In the genomic region with DNA sequence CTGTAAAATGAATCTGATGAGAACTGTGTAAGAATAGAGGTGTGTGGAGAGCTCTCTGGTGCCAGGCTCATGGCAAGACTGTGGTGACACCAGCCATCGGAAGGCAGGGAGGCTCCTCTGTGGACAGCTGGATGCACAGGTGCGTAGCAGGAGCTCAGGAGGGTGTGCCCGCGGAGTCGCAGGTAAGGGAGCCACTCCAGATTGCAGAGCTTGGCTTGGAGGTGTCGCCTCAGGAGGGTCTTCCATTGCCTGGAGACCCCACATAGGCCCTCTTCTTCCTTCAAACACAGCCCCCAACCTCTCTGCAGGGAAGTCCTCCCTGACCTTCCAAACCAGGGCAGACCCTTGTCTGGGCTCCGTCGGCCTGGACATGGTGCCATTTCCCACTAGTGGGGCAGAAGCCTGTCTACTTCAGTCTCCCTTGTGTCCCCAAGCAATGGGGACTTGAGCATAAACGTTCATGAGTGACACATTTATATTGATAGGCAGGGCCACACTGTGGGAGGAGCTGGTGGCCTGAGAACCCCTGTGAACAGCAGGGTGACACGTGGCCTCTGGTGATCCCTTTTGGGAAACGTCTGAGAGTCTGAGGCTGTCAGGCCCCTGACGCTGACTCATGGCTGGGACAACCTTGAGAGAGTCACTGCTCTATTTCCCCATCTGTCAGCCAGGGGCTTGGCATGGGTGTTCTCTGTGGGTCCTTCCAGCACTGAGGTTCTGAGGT, we compare ENCODE assay signal across 12 cellular contexts. TPM values are rescaled to one million over a fixed set of nuclear protein-coding genes. Genes with fewer than 3 reads are reported as not detected.
DNase-seq lines count a peak whose midpoint lies in the region; ATAC-seq, FAIRE-seq and TF ChIP-seq lines count a peak whose summit lies in the region.
"Had no signal": no experiment of that assay in that cellular context is flagged by ENCODE, and none has a peak within 500 bp of the region (broad histone marks: within the 10 kb centered on the region; RNA-seq: fewer than 3 reads in every experiment).

No MANE protein-coding gene starts in this region.

- WGBS in spleen, 5 donors = 58 to 85% (median 65%) methylated on average over 9 to 12 of the region's 12 CpGs

- H3K9me3 Mint-ChIP-seq in HFFc6 = peaks cover 5% of the 10 kb centered on the region; the same call in 1 of the 2 replicates
- H3K9me3 Mint-ChIP-seq in activated T-helper 1 cell treated with anti-CD3 and anti-CD28 coated beads, Interleukin-12 subunit alpha, Interleukin-12 subunit beta, Interleukin-2, Interleukin-4 antibody, amounts not matched to agents 30 ng/mL and 10 ng/mL and 1 ng/mL, durations not matched to agents 14 hours and 24 hours and 36 hours = peaks cover 12% of the 10 kb centered on the region

- intact Hi-C loops in activated T-helper 1 cell treated with anti-CD3 and anti-CD28 coated beads, Interleukin-12 subunit alpha, Interleukin-12 subunit beta, Interleukin-2, Interleukin-4 antibody, amounts not matched to agents 30 ng/mL and 10 ng/mL and 1 ng/mL, durations not matched to agents 14 hours and 24 hours and 36 hours (cut with micrococcal nuclease) = no loop called here
- intact Hi-C loops in spleen (cut with DNase I; ENCODE audit: low total_unique reads) = no loop called here

- H3K36me3 ChIP-seq in spleen = no peaks in the 10 kb centered on the region
- H3K36me3 ChIP-seq: tibial artery had no signal

- H3K4me3 Mint-ChIP-seq in HFFc6 = no peak overlapping the region
- no peak overlapping the region for H3K4me3 Mint-ChIP-seq in activated T-helper 1 cell treated with anti-CD3 and anti-CD28 coated beads, Interleukin-12 subunit alpha, Interleukin-12 subunit beta, Interleukin-2, Interleukin-4 antibody, amounts not matched to agents 30 ng/mL and 10 ng/mL and 1 ng/mL, durations not matched to agents 14 hours and 24 hours and 36 hours

- no peak overlapping the region for H3K27ac Mint-ChIP-seq in HFFc6
- H3K27ac Mint-ChIP-seq in activated T-helper 1 cell treated with anti-CD3 and anti-CD28 coated beads, Interleukin-12 subunit alpha, Interleukin-12 subunit beta, Interleukin-2, Interleukin-4 antibody, amounts not matched to agents 30 ng/mL and 10 ng/mL and 1 ng/mL, durations not matched to agents 14 hours and 24 hours and 36 hours = peak overlapping the region; percentile 44

- peaks cover 36% of the 10 kb centered on the region for H3K27me3 Mint-ChIP-seq in HFFc6 (ENCODE audit: insufficient read depth)
- H3K27me3 Mint-ChIP-seq in activated T-helper 1 cell treated with anti-CD3 and anti-CD28 coated beads, Interleukin-12 subunit alpha, Interleukin-12 subunit beta, Interleukin-2, Interleukin-4 antibody, amounts not matched to agents 30 ng/mL and 10 ng/mL and 1 ng/mL, durations not matched to agents 14 hours and 24 hours and 36 hours (ENCODE audit: insufficient read depth) = no peaks in the 10 kb centered on the region

- ATAC-seq in GM21447 (IDR thresholded peaks at IDR 0.05; ENCODE audit: unreplicated experiment) = no peak

- peaks cover 0 to 10% (median 2%) of the 10 kb centered on the region in 6 donors for H3K4me1 ChIP-seq in spleen
- H3K4me1 ChIP-seq: tibial artery had no signal

- H3K27me3 ChIP-seq in spleen (replicated peaks in 1 of 7) = peaks cover 0 to 19% (median 0%) of the 10 kb centered on the region in 7 donors

- TF ChIP-seq POLR2A in spleen (IDR thresholded peaks at IDR 0.05) (no peak), H54 (IDR thresholded peaks at IDR 0.05; ENCODE audit: low read depth, low read length) (no peak)

- no peak for FAIRE-seq in H54 (lab: Jason Lieb, UNC)

- H3K4me3 ChIP-seq in spleen = no peak overlapping the region
- H3K4me3 ChIP-seq: tibial artery had no signal

- H3K36me3 Mint-ChIP-seq in HFFc6 (ENCODE audit: low read depth) = no peaks in the 10 kb centered on the region
- peaks cover 3% of the 10 kb centered on the region for H3K36me3 Mint-ChIP-seq in activated T-helper 1 cell treated with anti-CD3 and anti-CD28 coated beads, Interleukin-12 subunit alpha, Interleukin-12 subunit beta, Interleukin-2, Interleukin-4 antibody, amounts not matched to agents 30 ng/mL and 10 ng/mL and 1 ng/mL, durations not matched to agents 14 hours and 24 hours and 36 hours (ENCODE audit: low read depth)

- H3K27ac ChIP-seq in spleen (no peak overlapping the region), caudate nucleus (ENCODE audit: low read depth, low read length) (no peak overlapping the region)
- H3K27ac ChIP-seq: KMS-11, tibial artery had no signal

- TF ChIP-seq CTCF in HFFc6 (IDR thresholded peaks at IDR 0.05) (no peak), spleen (IDR thresholded peaks at IDR 0.05 in 8 of 11, conservative IDR thresholded peaks at IDR 0.05 in 3 of 11) (no peak)

- H3K4me1 Mint-ChIP-seq in HFFc6 (ENCODE audit: low read depth) = no peaks in the 10 kb centered on the region
- peaks cover 22% of the 10 kb centered on the region for H3K4me1 Mint-ChIP-seq in activated T-helper 1 cell treated with anti-CD3 and anti-CD28 coated beads, Interleukin-12 subunit alpha, Interleukin-12 subunit beta, Interleukin-2, Interleukin-4 antibody, amounts not matched to agents 30 ng/mL and 10 ng/mL and 1 ng/mL, durations not matched to agents 14 hours and 24 hours and 36 hours (ENCODE audit: low read depth)

- H3K9me3 ChIP-seq in spleen = peaks cover 0 to 10% (median 0%) of the 10 kb centered on the region in 8 donors

- peak; percentile 53 for DNase-seq in activated CD4-positive, alpha-beta T cell treated with anti-CD3 and anti-CD28 coated beads for 48 hours
- no peak for DNase-seq in activated CD4-positive, alpha-beta T cell treated with anti-CD3 and anti-CD28 coated beads, Interleukin-2, amount 50 U/mL, for 1 hour
- DNase-seq in HFFc6 (peak; percentile 1), spleen (peak; percentile 54), H54 (ENCODE audit: insufficient read length, low spot score) (no peak), caudate nucleus (lab: John Stamatoyannopoulos, UW) (no peak)
- DNase-seq in activated T-helper 1 cell treated with anti-CD3 and anti-CD28 coated beads, Interleukin-12 subunit alpha, Interleukin-12 subunit beta, Interleukin-2, Interleukin-4 antibody, amounts not matched to agents 30 ng/mL and 10 ng/mL and 1 ng/mL, durations not matched to agents 14 hours and 24 hours and 36 hours (ENCODE audit: low spot score) = no peak
- DNase-seq: effector CD8-positive, alpha-beta T cell; T-helper 9 cell had no signal

RNA-seq across cellular contexts. Expression of a gene that starts 54.4 kb away (rescaled TPM):
- total RNA-seq in HFFc6 (2021; fragmentation: NEBNext Ultra II Directional; extraction: Animal tissue kit (Norgen Biotek cat#: 25700)) = not detected
- 0.26 and 0.37 TPM in 2 replicates for total RNA-seq in activated T-helper 1 cell treated with anti-CD3 and anti-CD28 coated beads, Interleukin-12 subunit alpha, Interleukin-12 subunit beta, Interleukin-2, Interleukin-4 antibody, amounts not matched to agents 30 ng/mL and 10 ng/mL and 1 ng/mL, durations not matched to agents 14 hours and 24 hours and 36 hours
- 1 to 10 TPM in 4 of 7 donors, under 1 TPM in 3; 0.44 to 2.0 (median 1.1) TPM for total RNA-seq in spleen
- polyA plus RNA-seq in spleen = under 1 TPM; 0.02 to 0.29 (median 0.05) TPM

Comparison
In these comparisons a context has a peak if more than half of its experiments do, and no peak if none do; other contexts are left out.
1. DNase-seq: peak in activated CD4-positive, alpha-beta T cell treated with anti-CD3 and anti-CD28 coated beads for 48 hours (single experiment), HFFc6 (single experiment) and spleen (single experiment); none in activated CD4-positive, alpha-beta T cell treated with anti-CD3 and anti-CD28 coated beads, Interleukin-2, amount 50 U/mL, for 1 hour (single experiment), activated T-helper 1 cell treated with anti-CD3 and anti-CD28 coated beads, Interleukin-12 subunit alpha, Interleukin-12 subunit beta, Interleukin-2, Interleukin-4 antibody, amounts not matched to agents 30 ng/mL and 10 ng/mL and 1 ng/mL, durations not matched to agents 14 hours and 24 hours and 36 hours (single experiment), H54 (single experiment) and caudate nucleus (0 of 61).